ENCODE assay signal across 12 cellular contexts in genomic region chr1:185534806-185535205, GRCh38.
DNase-seq lines count a peak whose midpoint lies in the region; ATAC-seq and TF ChIP-seq lines count a peak whose summit lies in the region.
"Had no signal": no experiment of that assay in that cellular context is flagged by ENCODE, and none has a peak within 500 bp of the region (broad histone marks: within the 10 kb centered on the region; RNA-seq: fewer than 3 reads in every experiment).

No MANE protein-coding gene starts in this region.

- no peak for TF ChIP-seq POLR2A in Peyer's patch (IDR thresholded peaks at IDR 0.05)

- peaks cover 3% of the 10 kb centered on the region for H3F3A ChIP-seq in smooth muscle cell (ENCODE audit: low read depth)

- no peaks in the 10 kb centered on the region for H3K27me3 ChIP-seq in Peyer's patch
- no peaks in the 10 kb centered on the region for H3K27me3 ChIP-seq in smooth muscle cell (ENCODE audit: low read depth)

- peak; percentile 97 for ATAC-seq in left lobe of liver

- H3K36me3 ChIP-seq in Peyer's patch: no peaks in the 10 kb centered on the region
- H3K36me3 ChIP-seq in smooth muscle cell (ENCODE audit: low read depth): no peaks in the 10 kb centered on the region

- DNase-seq in Ammon's horn (ENCODE audit: low spot score): peak; percentile 14
- peak; percentile 86 for DNase-seq in MV-4-11 (lab: John Stamatoyannopoulos, UW)
- peak; percentile 81 to 89 for DNase-seq in SHP77 (lab: John Stamatoyannopoulos, UW)
- DNase-seq in left lobe of liver (ENCODE audit: low spot score): peak; percentile 68
- DNase-seq in NK-92 treated with Interleukin-12 subunit alpha and Interleukin-12 subunit beta, amount 100 ng/mL, for 24 hours (lab: John Stamatoyannopoulos, UW): no peak
- DNase-seq in amygdala (lab: John Stamatoyannopoulos, UW): no peak
- DNase-seq in Peyer's patch: no peak
- DNase-seq in smooth muscle cell (lab: John Stamatoyannopoulos, UW; ENCODE audit: unreplicated experiment): no peak
- DNase-seq: activated CD4-positive, CD25-positive, alpha-beta regulatory T cell treated with anti-CD3 and anti-CD28 coated beads, Interleukin-2, amount 50 U/mL, for 72 hours; H9 had no signal

- H3K9me3 ChIP-seq in Peyer's patch: no peaks in the 10 kb centered on the region
- no peaks in the 10 kb centered on the region for H3K9me3 ChIP-seq in smooth muscle cell (replicated peaks; ENCODE audit: low read depth)

- H3K4me2 ChIP-seq in smooth muscle cell: no peak overlapping the region

- TF ChIP-seq CTCF in Peyer's patch (IDR thresholded peaks at IDR 0.05) (no peak), smooth muscle cell (IDR thresholded peaks at IDR 0.05; ENCODE audit: borderline replicate concordance, insufficient read depth, poor library complexity, severe bottlenecking) (no peak)

- H3K79me2 ChIP-seq in smooth muscle cell (ENCODE audit: low read depth): no peaks in the 10 kb centered on the region

- no peak overlapping the region for H3K27ac ChIP-seq in Peyer's patch
- no peak overlapping the region for H3K27ac ChIP-seq in smooth muscle cell (ENCODE audit: low read depth)
- H3K27ac ChIP-seq: RWPE1 had no signal

- H4K20me1 ChIP-seq in smooth muscle cell (ENCODE audit: low read depth): no peaks in the 10 kb centered on the region

- H3K4me1 ChIP-seq in Peyer's patch (no peaks in the 10 kb centered on the region), smooth muscle cell (ENCODE audit: low read depth) (peaks cover 16% of the 10 kb centered on the region)

- H2AFZ ChIP-seq in smooth muscle cell (ENCODE audit: low read depth): no peak overlapping the region

- 92% methylated on average over 7 of the region's 7 CpGs for WGBS in smooth muscle cell (ENCODE audit: low lambda C conversion rate)

- H3K4me3 ChIP-seq in Peyer's patch: no peak overlapping the region
- no peak overlapping the region for H3K4me3 ChIP-seq in smooth muscle cell
- H3K4me3 ChIP-seq: skin epidermis had no signal

- H3K9ac ChIP-seq in smooth muscle cell (ENCODE audit: low read depth): no peak overlapping the region

Comparison
In these comparisons a context has a peak if more than half of its experiments do, and no peak if none do; other contexts are left out.
1. DNase-seq: peak in Ammon's horn (single experiment), MV-4-11 (single experiment), SHP77 (2 of 2) and left lobe of liver (single experiment); none in NK-92 treated with Interleukin-12 subunit alpha and Interleukin-12 subunit beta, amount 100 ng/mL, for 24 hours (single experiment), amygdala (0 of 56), Peyer's patch (0 of 3) and smooth muscle cell (single experiment).